In genomic region chr3:189041482-189042090, GRCh38 we compare ENCODE assay signal across 8 cellular contexts.
DNase-seq lines count a peak whose midpoint lies in the region; ATAC-seq and TF ChIP-seq lines count a peak whose summit lies in the region.

No MANE protein-coding gene starts in this region.

- ATAC-seq in GM21423 (IDR thresholded peaks at IDR 0.05; ENCODE audit: unreplicated experiment): peak; percentile 98
- no peak for ATAC-seq in omental fat pad (ENCODE audit: low FRiP score)

- TF ChIP-seq CTCF in omental fat pad (IDR thresholded peaks at IDR 0.05): no peak

- peak; percentile 44 for DNase-seq in EL
- DNase-seq in HPDE6-E6E7 (ENCODE audit: extremely low spot score): peak; percentile 45
- DNase-seq in RKO (ENCODE audit: low spot score): peak; percentile 42
- DNase-seq in activated T-helper 9 cell treated with anti-CD3 and anti-CD28 coated beads, Interleukin-2, amount 50 U/mL, for 16 hours (ENCODE audit: low read depth): peak; percentile 57
- peak; percentile 4 for DNase-seq in hepatic stellate cell (ENCODE audit: low spot score)
- peak; percentile 80 for DNase-seq in stimulated activated CD4-positive, alpha-beta T cell treated with anti-CD3 and anti-CD28 coated beads, Interleukin-1b, Interleukin-23, amount 100 ng/mL, for 48 hours
- no peak for DNase-seq in omental fat pad (ENCODE audit: low spot score)
